ENCODE assay signal across 15 cellular contexts in genomic region chr1:167360120-167360519, GRCh38.
DNase-seq lines count a peak whose midpoint lies in the region; ATAC-seq and TF ChIP-seq lines count a peak whose summit lies in the region.
"Had no signal": no experiment of that assay in that cellular context is flagged by ENCODE, and none has a peak within 500 bp of the region (broad histone marks: within the 10 kb centered on the region; RNA-seq: fewer than 3 reads in every experiment).

No MANE protein-coding gene starts in this region.

- peak; percentile 36 for DNase-seq in AG10803 (ENCODE audit: low read depth)
- DNase-seq in IMR-90, result peak; percentile 41
- DNase-seq in amniotic epithelial cell (ENCODE audit: low read depth), result peak; percentile 19
- DNase-seq in iris pigment epithelial cell (ENCODE audit: low read depth), result peak; percentile 54
- DNase-seq in colonic mucosa, result no peak
- DNase-seq in left cardiac atrium, result no peak
- DNase-seq: BE2C, EL, NCI-H1092, NCI-H1694 treated with DMSO at 0.1 percent for 48 hours had no signal

- no peak overlapping the region for H3K27ac ChIP-seq in IMR-90 (ENCODE audit: insufficient read depth, low read length)
- no peak overlapping the region for H3K27ac ChIP-seq in colonic mucosa
- H3K27ac ChIP-seq: SK-N-MC had no signal

- H3K36me3 ChIP-seq in IMR-90 (ENCODE audit: control insufficient read depth, insufficient read depth, low read length), result no peaks in the 10 kb centered on the region
- H3K36me3 ChIP-seq in colonic mucosa, result no peaks in the 10 kb centered on the region
- H3K36me3 ChIP-seq: BE2C, HAP-1 had no signal

- POLR2A ChIA-PET in IMR-90 (lab: Charles Lee; ENCODE audit: unreplicated experiment), result no interaction called here

- H2BK15ac ChIP-seq in IMR-90 (ENCODE audit: low read depth, low read length), result no peak overlapping the region

- H3K4ac ChIP-seq in IMR-90 (ENCODE audit: low read depth, low read length), result no peak overlapping the region

- H3K27me3 ChIP-seq in IMR-90 (ENCODE audit: control insufficient read depth, insufficient read depth, low read length), result no peaks in the 10 kb centered on the region
- H3K27me3 ChIP-seq in colonic mucosa, result no peaks in the 10 kb centered on the region
- H3K27me3 ChIP-seq: BE2C had no signal

- WGBS in IMR-90 (ENCODE audit: extremely low coverage in 2 of 2, insufficient read length in 1 of 2), 2 experiments, result no CpG with 5 or more reads among the region's 4 CpGs

- H3K4me2 ChIP-seq in IMR-90 (ENCODE audit: low read depth, low read length), result peak overlapping the region; percentile 55; the same call in 1 of the 2 replicates

- H2BK5ac ChIP-seq in IMR-90 (ENCODE audit: low read depth, low read length, poor library complexity, severe bottlenecking), result no peak overlapping the region

- peaks cover 4 to 5% of the 10 kb centered on the region in 2 experiments; a peak in 3 of 4 replicates for H3K79me1 ChIP-seq in IMR-90 (ENCODE audit: low read depth in 1 of 2, low read length in 2 of 2)

- H4K8ac ChIP-seq in IMR-90 (ENCODE audit: low read depth in 2 of 2, low read length in 2 of 2), result no peak overlapping the region

- BruUV-seq in IMR-90 (replicated peaks; lab: Mats Ljungman, UMichigan), result no TSS peak

- H4K20me1 ChIP-seq in IMR-90 (ENCODE audit: insufficient read depth, low read length), result no peaks in the 10 kb centered on the region; the same call in 1 of the 2 replicates

- H4K91ac ChIP-seq in IMR-90 (ENCODE audit: insufficient read depth, low read depth, low read length), result no peak overlapping the region

- H3K9me1 ChIP-seq in IMR-90 (ENCODE audit: insufficient read depth, low read length), result no peaks in the 10 kb centered on the region

- H2AFZ ChIP-seq in IMR-90 (replicated peaks; ENCODE audit: low read length, poor library complexity), result no peak overlapping the region

- dilution Hi-C loops in IMR-90 (cut with HindIII; ENCODE audit: low sequenced_read_pairs, unreplicated experiment), result no loop called here

- H3K9ac ChIP-seq in IMR-90 (ENCODE audit: low read depth, low read length) (no peak overlapping the region), colonic mucosa (ENCODE audit: low read depth in 2 of 2, low read length in 2 of 2) (no peak overlapping the region)

- H3K23ac ChIP-seq in IMR-90 (ENCODE audit: low read depth, low read length), result no peak overlapping the region

- H2AK5ac ChIP-seq in IMR-90 (ENCODE audit: low read depth, low read length), result no peak overlapping the region

- H3K14ac ChIP-seq in IMR-90 (replicated peaks; ENCODE audit: low read depth, low read length), result no peak overlapping the region

- no peak overlapping the region for H4K5ac ChIP-seq in IMR-90 (ENCODE audit: low read depth, low read length)

- no peak overlapping the region for H3K4me3 ChIP-seq in AG10803 (ENCODE audit: low read length)
- no peak overlapping the region for H3K4me3 ChIP-seq in IMR-90 (ENCODE audit: insufficient read depth, low read depth, low read length)
- no peak overlapping the region for H3K4me3 ChIP-seq in colonic mucosa
- H3K4me3 ChIP-seq: HAP-1, SK-N-MC had no signal

- H2AK9ac ChIP-seq in IMR-90 (replicated peaks; ENCODE audit: low read depth, low read length, poor library complexity), result no peak overlapping the region

- TF ChIP-seq POLR2A in IMR-90 (IDR thresholded peaks at IDR 0.05; ENCODE audit: low read depth, low read length), result no peak

- no peak overlapping the region for H3K18ac ChIP-seq in IMR-90 (ENCODE audit: low read depth, low read length)

- in situ Hi-C loops in IMR-90 (cut with MboI; ENCODE audit: low sequenced_read_pairs), result no loop called here

- H3K9me3 ChIP-seq in IMR-90 (ENCODE audit: control insufficient read depth, insufficient read depth, low read length) (no peaks in the 10 kb centered on the region), colonic mucosa (no peaks in the 10 kb centered on the region)
- H3K9me3 ChIP-seq: BE2C, HAP-1 had no signal

- H3K56ac ChIP-seq in IMR-90 (ENCODE audit: extremely low read depth, insufficient read depth, low read length), result no peak overlapping the region

- H2BK120ac ChIP-seq in IMR-90 (ENCODE audit: low read depth, low read length), result no peak overlapping the region

- CTCF ChIA-PET in IMR-90 (lab: Yijun Ruan, JAX), result no interaction called here

- H2BK20ac ChIP-seq in IMR-90 (ENCODE audit: low read depth, low read length), result no peak overlapping the region

- peak; percentile 77 for ATAC-seq in IMR-90 (ENCODE audit: low read depth)
- no peak for ATAC-seq in left cardiac atrium
- ATAC-seq in HG03025 (IDR thresholded peaks at IDR 0.05; ENCODE audit: low FRiP score, unreplicated experiment), result no peak
- ATAC-seq: Panc1, Right ventricle myocardium inferior had no signal

- intact Hi-C loops in IMR-90 (cut with micrococcal nuclease) (no loop called here), colonic mucosa (cut with DNase I) (no loop called here), left cardiac atrium (cut with DNase I) (no loop called here)

- no peak for TF ChIP-seq CTCF in AG10803 (conservative IDR thresholded peaks at IDR 0.05; ENCODE audit: low read length)
- no peak for TF ChIP-seq CTCF in IMR-90 (conservative IDR thresholded peaks at IDR 0.05; ENCODE audit: low read depth, low read length)
- TF ChIP-seq CTCF in colonic mucosa (IDR thresholded peaks at IDR 0.05), result no peak

- no peak for TF ChIP-seq RAD21 in IMR-90 (IDR thresholded peaks at IDR 0.05; ENCODE audit: low read length)

- H3K4me1 ChIP-seq in IMR-90 (ENCODE audit: control insufficient read depth, insufficient read depth, low read length) (no peaks in the 10 kb centered on the region), colonic mucosa (no peaks in the 10 kb centered on the region)
- H3K4me1 ChIP-seq: BE2C, HAP-1 had no signal

TF ChIP-seq in IMR-90, 13 proteins besides CTCF, POLR2A, EP300 and RAD21:
- TF ChIP-seq MAFK (IDR thresholded peaks at IDR 0.05; ENCODE audit: low read depth, low read length) (no peak), CHD1 (IDR thresholded peaks at IDR 0.05; ENCODE audit: low read depth, low read length) (no peak), RCOR1 (IDR thresholded peaks at IDR 0.05; ENCODE audit: insufficient replicate concordance, low read length) (no peak), BHLHE40 (IDR thresholded peaks at IDR 0.05; ENCODE audit: low read depth, low read length) (no peak), MXI1 (IDR thresholded peaks at IDR 0.05; ENCODE audit: borderline replicate concordance, low read depth, low read length) (no peak), MAZ (IDR thresholded peaks at IDR 0.05; ENCODE audit: borderline replicate concordance, low read depth, low read length) (no peak), CEBPB (IDR thresholded peaks at IDR 0.05; ENCODE audit: low read depth, low read length) (no peak), FOS (IDR thresholded peaks at IDR 0.05; ENCODE audit: low read depth, low read length) (no peak), ELK1 (IDR thresholded peaks at IDR 0.05; ENCODE audit: borderline replicate concordance, low read depth, low read length) (no peak), SMC3 (IDR thresholded peaks at IDR 0.05; ENCODE audit: low read depth, low read length) (no peak), NFE2L2 (IDR thresholded peaks at IDR 0.05; ENCODE audit: low read depth, low read length) (no peak), RFX5 (IDR thresholded peaks at IDR 0.05; ENCODE audit: low read depth, low read length) (no peak), USF2 (IDR thresholded peaks at IDR 0.05; ENCODE audit: low read depth, low read length) (no peak)

Comparison
In these comparisons a context has a peak if more than half of its experiments do, and no peak if none do; other contexts are left out.
1. DNase-seq: peak in AG10803 (single experiment), IMR-90 (single experiment), amniotic epithelial cell (single experiment) and iris pigment epithelial cell (single experiment); none in colonic mucosa (single experiment) and left cardiac atrium (single experiment).